1 cellular context compared by ENCODE assay signal in genomic region chr10:92479541-92479940, GRCh38.
TF ChIP-seq lines count a peak whose summit lies in the region.

No MANE protein-coding gene starts in this region.

TF ChIP-seq in WTC11, 78 proteins besides CTCF, POLR2A, EP300 and RAD21 (continued from another document):
- TF ChIP-seq ZNF281 (CRISPR knock-in tag; IDR thresholded peaks at IDR 0.05) (no peak), ZNF396 (CRISPR knock-in tag; IDR thresholded peaks at IDR 0.05; ENCODE audit: borderline replicate concordance) (no peak), ZNF138 (CRISPR knock-in tag; conservative IDR thresholded peaks at IDR 0.05) (no peak), ZNF219 (CRISPR knock-in tag; IDR thresholded peaks at IDR 0.05; ENCODE audit: borderline replicate concordance) (no peak), IRF1 (CRISPR knock-in tag; IDR thresholded peaks at IDR 0.05) (no peak), NFYB (CRISPR knock-in tag; conservative IDR thresholded peaks at IDR 0.05; ENCODE audit: low read depth) (no peak)
TF ChIP-seq in WTC11: peak in this region for 0.
